21 cellular contexts compared by ENCODE assay signal in genomic region chr22:36599771-36600170, GRCh38.
"Had no signal": no experiment of that assay in that cellular context is flagged by ENCODE, and none has a peak within 500 bp of the region (broad histone marks: within the 10 kb centered on the region; RNA-seq: fewer than 3 reads in every experiment).

No MANE protein-coding gene starts in this region.

- H3K4me3 Mint-ChIP-seq: IgD-negative memory B cell had no signal

- ATAC-seq: Right ventricle myocardium inferior had no signal

- H3K4me1 Mint-ChIP-seq: IgD-negative memory B cell had no signal

- H3K9me3 Mint-ChIP-seq: IgD-negative memory B cell had no signal

- H3K27ac Mint-ChIP-seq: IgD-negative memory B cell had no signal

- H3K27me3 ChIP-seq: Peyer's patch, SJCRH30 had no signal

- H3K36me3 ChIP-seq: MG63, Peyer's patch, SJCRH30 had no signal

- H3K4me3 ChIP-seq: MG63, PC-9, Peyer's patch, SJCRH30, SK-N-MC had no signal

- H3K9me3 ChIP-seq: MG63, Peyer's patch, SJCRH30 had no signal

- H3K36me3 Mint-ChIP-seq: IgD-negative memory B cell had no signal

- DNase-seq: KBM-7, MG63, NCI-H1092, NCI-H1105 treated with DMSO at 0.1 percent for 48 hours, NCI-H1417 treated with DMSO at 0.1 percent for 48 hours, NCI-H146, NCI-H1694 treated with DMSO at 0.1 percent for 48 hours, NCI-H1930, NCI-H2081, NCI-H2107, NCI-H2227 treated with DMSO at 0.1 percent for 48 hours, NCI-H524 treated with DMSO at 0.1 percent for 48 hours, NCI-H69, NCI-H774, Peyer's patch, SHP77 treated with DMSO at 0.1 percent for 48 hours, SJCRH30 had no signal

- H3K4me1 ChIP-seq: Peyer's patch, SJCRH30 had no signal

- H3K27ac ChIP-seq: PC-9, Peyer's patch, SJCRH30, SK-N-MC had no signal
